Comparison of ENCODE assay signal across 8 cellular contexts in the genomic region with DNA sequence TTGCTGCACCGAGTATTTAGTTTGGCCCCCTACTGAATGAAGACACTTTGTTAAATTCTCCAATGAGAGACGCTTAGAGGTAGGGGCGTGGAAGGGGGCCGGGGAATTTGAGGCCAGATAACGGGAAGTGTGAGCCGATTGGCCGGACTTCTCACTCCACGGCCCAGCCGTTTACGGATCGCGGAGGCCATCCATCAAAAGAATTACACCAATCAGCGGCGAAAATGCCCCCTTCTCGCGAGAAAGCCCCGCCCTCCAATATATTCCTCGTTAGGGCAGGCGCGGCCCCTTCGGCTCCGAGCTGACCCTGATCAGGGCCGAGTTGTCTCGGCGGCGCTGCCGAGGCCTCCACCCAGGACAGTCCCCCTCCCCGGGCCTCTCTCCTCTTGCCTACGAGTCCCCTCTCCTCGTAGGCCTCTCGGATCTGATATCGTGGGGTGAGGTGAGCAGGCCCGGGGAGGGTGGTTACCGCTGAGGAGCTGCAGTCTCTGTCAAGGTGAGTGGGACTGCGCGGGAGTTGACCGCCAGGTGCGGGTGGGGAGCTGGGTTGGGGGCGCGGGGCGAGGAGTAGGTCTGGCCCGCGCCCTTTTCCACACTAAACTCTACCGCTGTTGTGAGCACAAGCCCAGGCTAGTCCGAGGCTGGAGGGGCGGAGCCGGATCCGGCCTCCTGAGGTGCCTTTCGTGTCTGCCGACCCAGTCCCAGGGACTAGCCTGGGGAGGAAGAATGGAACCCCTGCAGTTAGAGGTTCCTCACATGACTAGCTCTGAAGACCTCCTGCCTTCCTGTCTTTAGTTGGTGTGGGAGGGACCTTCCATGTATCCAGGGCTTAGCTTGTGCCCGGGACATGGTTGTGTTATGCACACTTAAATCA.
DNase-seq lines count a peak whose midpoint lies in the region; ATAC-seq, FAIRE-seq and TF ChIP-seq lines count a peak whose summit lies in the region.

CCNG1 (plus strand) TSS at position 287 of the 874 bp plus-strand sequence. CDS start 1,662 bp downstream, outside the sequence.

- DNase-seq in AG09319 (ENCODE audit: extremely low read depth, low read depth) = peak; percentile 87
- DNase-seq in NCI-H446 (lab: John Stamatoyannopoulos, UW) = peak; percentile 93 to 97
- peak; percentile 85 for DNase-seq in activated CD4-positive, CD25-positive, alpha-beta regulatory T cell treated with anti-CD3 and anti-CD28 coated beads, Interleukin-2, amount 50 U/mL, for 72 hours
- DNase-seq in cerebellar nuclear complex (lab: John Stamatoyannopoulos, UW) = peak; percentile 81 to 90
- peak; percentile 79 for DNase-seq in stimulated activated CD4-positive, alpha-beta T cell treated with anti-CD3 and anti-CD28 coated beads, Interleukin-12 subunit alpha, Interleukin-12 subunit beta, amount 100 ng/mL, for 4 hours

- FAIRE-seq in islet of Langerhans (lab: Jason Lieb, UNC) = peak; percentile 97

- ATAC-seq in GM19025 (IDR thresholded peaks at IDR 0.05; ENCODE audit: low read depth, unreplicated experiment) = peak; percentile 92
- peak; percentile 97 for ATAC-seq in HG03342 (IDR thresholded peaks at IDR 0.05; ENCODE audit: unreplicated experiment)

- TF ChIP-seq CTCF in AG09319 (IDR thresholded peaks at IDR 0.05; ENCODE audit: low read depth, low read length) = no peak

Comparison
In these comparisons a context has a peak if more than half of its experiments do, and no peak if none do; other contexts are left out.
1. Peak in every context shown above with its lines: DNase-seq and ATAC-seq.